In genomic region chr1:172950528-172950927, GRCh38 we compare ENCODE assay signal across 27 cellular contexts.
"Had no signal": no experiment of that assay in that cellular context is flagged by ENCODE, and none has a peak within 500 bp of the region (broad histone marks: within the 10 kb centered on the region; RNA-seq: fewer than 3 reads in every experiment).

No MANE protein-coding gene starts in this region.

- DNase-seq: colonic mucosa; cortex of kidney; effector CD8-positive, alpha-beta T cell; effector memory CD8-positive, alpha-beta T cell; endodermal cell; erythroblast; esophagus squamous epithelium; foreskin keratinocyte; heart left ventricle; hypothalamus; immature natural killer cell; islet precursor cell; left cardiac atrium; left lung; left ventricle myocardium superior; lower lobe of right lung; mesenchymal stem cell; mucosa of descending colon; naive B cell; naive thymus-derived CD8-positive, alpha-beta T cell had no signal

- FAIRE-seq: endometrium, frontal cortex had no signal

- H3K9me3 Mint-ChIP-seq: dendritic cell treated with granulocyte-macrophage colony-stimulating factor and Interleukin-4, amounts not matched to agents 40 ng/mL and 50 ng/mL, for 4 days; effector memory CD8-positive, alpha-beta T cell; endodermal cell; immature natural killer cell; mesothelial cell of epicardium; naive B cell; naive thymus-derived CD8-positive, alpha-beta T cell had no signal

- ATAC-seq: effector memory CD8-positive, alpha-beta T cell; esophagus mucosa; foreskin keratinocyte; gastroesophageal sphincter; heart left ventricle; left cardiac atrium; left lung; left ventricle myocardium superior; lower lobe of right lung; mucosa of descending colon; naive thymus-derived CD8-positive, alpha-beta T cell had no signal

- H3K27ac Mint-ChIP-seq: dendritic cell treated with granulocyte-macrophage colony-stimulating factor and Interleukin-4, amounts not matched to agents 40 ng/mL and 50 ng/mL, for 4 days; effector memory CD8-positive, alpha-beta T cell; endodermal cell; immature natural killer cell; mesothelial cell of epicardium had no signal

- H3K4me3 Mint-ChIP-seq: dendritic cell treated with granulocyte-macrophage colony-stimulating factor and Interleukin-4, amounts not matched to agents 40 ng/mL and 50 ng/mL, for 4 days; effector memory CD8-positive, alpha-beta T cell; endodermal cell; immature natural killer cell; mesothelial cell of epicardium; naive B cell; naive thymus-derived CD8-positive, alpha-beta T cell had no signal

- H3K4me3 ChIP-seq: colonic mucosa, esophagus squamous epithelium, gastroesophageal sphincter, heart left ventricle, hepatocyte, left lung, lower lobe of right lung, mucosa of descending colon had no signal

- H3K36me3 Mint-ChIP-seq: immature natural killer cell; mesothelial cell of epicardium; naive B cell; naive thymus-derived CD8-positive, alpha-beta T cell had no signal
